7 cellular contexts compared by ENCODE assay signal in the genomic region with DNA sequence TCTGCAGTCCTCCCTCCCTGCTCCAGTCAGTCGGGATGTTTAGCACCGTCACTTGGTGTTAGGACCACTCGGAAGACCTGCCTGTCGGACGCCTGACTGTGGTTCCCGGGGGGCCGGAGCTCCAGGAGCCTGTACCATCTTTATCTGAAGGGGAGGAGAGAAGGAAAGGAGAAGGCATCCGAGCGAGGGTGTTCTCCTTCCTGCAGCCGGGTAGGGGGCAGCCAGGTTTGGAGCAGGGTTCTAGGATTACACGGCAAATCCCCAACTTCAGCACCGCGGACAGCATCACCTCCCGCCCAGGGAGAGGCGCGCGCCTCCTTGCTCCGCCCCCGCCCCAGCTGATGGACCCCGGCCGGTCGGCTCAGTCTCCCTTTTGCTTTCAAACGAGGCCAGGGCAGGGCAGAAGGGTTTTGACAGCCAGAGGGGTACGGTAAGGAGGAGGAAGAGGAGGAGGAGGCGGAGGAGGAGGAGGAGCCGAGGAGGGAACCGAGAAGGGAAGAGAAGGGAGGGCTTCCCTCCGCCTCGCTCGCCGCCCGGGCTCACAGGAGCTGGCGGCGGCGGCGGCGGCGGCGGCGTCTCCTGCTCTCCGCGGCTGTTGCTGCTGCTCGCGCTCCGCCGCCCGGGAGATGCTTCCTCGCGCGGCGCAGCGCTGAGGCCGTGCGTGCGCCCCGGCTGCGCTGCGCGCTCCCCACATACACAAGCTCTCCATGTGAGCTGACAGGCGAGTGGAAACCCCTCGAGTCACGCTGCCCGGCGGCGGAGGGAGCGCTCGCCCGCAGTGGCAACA. TPM values are rescaled to one million over a fixed set of nuclear protein-coding genes. Genes with fewer than 3 reads are reported as not detected.
DNase-seq lines count a peak whose midpoint lies in the region; ATAC-seq and TF ChIP-seq lines count a peak whose summit lies in the region.

No MANE protein-coding gene starts in this region.

- 1% methylated on average over 12 to 68 of the region's 68 CpGs for WGBS in endodermal cell (ENCODE audit: insufficient coverage in 1 of 2, insufficient read length in 1 of 2), 2 experiments

- peaks cover 45% of the 10 kb centered on the region for H3K27me3 Mint-ChIP-seq in endodermal cell (ENCODE audit: insufficient read depth)
- H3K27me3 Mint-ChIP-seq in stimulated activated naive B cell treated with anti-CD40 and anti-IgM and Interleukin-4, amounts not matched to agents 10 μg/mL and 1 μg/mL and 100 μg/mL, for 72 hours = peaks cover 34 to 36% of the 10 kb centered on the region in 2 donors

- peak overlapping the region; percentile 91 for H3K4me3 ChIP-seq in endodermal cell (ENCODE audit: low read length)
- peak overlapping the region; percentile 43 for H3K4me3 ChIP-seq in lower lobe of right lung

- H3K36me3 Mint-ChIP-seq in endodermal cell (ENCODE audit: low read depth) = no peaks in the 10 kb centered on the region
- no peaks in the 10 kb centered on the region for H3K36me3 Mint-ChIP-seq in stimulated activated naive B cell treated with anti-CD40 and anti-IgM and Interleukin-4, amounts not matched to agents 10 μg/mL and 1 μg/mL and 100 μg/mL, for 72 hours

- in situ Hi-C loops in GM13976 (cut with MboI; ENCODE audit: low sequenced_read_pairs, unreplicated experiment) = no loop called here

- TF ChIP-seq CTCF in GM13976 (IDR thresholded peaks at IDR 0.05; ENCODE audit: borderline replicate concordance, control extremely low read depth, extremely low read depth, insufficient read depth, missing control alignments) (no peak), endodermal cell (conservative IDR thresholded peaks at IDR 0.05) (peak; percentile 53), lower lobe of right lung (IDR thresholded peaks at IDR 0.05) (no peak)

- intact Hi-C loops in lower lobe of right lung (cut with DNase I) = no loop called here

- DNase-seq in GM13976 (ENCODE audit: low spot score) (peak; percentile 57), Kasumi-1 (lab: John Stamatoyannopoulos, UW) (peak; percentile 75 to 78), T1000 (lab: John Stamatoyannopoulos, UW) (peak; percentile 70), endodermal cell (peak; percentile 98), lower lobe of right lung (peak; percentile 52)
- peak; percentile 2 for DNase-seq in stimulated activated naive B cell treated with anti-CD40 and anti-IgM and Interleukin-4, amounts not matched to agents 10 μg/mL and 1 μg/mL and 100 μg/mL, for 72 hours

- H3K27me3 ChIP-seq in endodermal cell (ENCODE audit: control insufficient read depth, insufficient read depth, low read length, poor library complexity, severe bottlenecking) (peaks cover 45% of the 10 kb centered on the region), lower lobe of right lung (ENCODE audit: low read depth) (peaks cover 36% of the 10 kb centered on the region)

- H3K9ac ChIP-seq in endodermal cell (ENCODE audit: extremely low read depth, low read length, poor library complexity, severe bottlenecking) = no peak overlapping the region

- H3K9me3 ChIP-seq in endodermal cell (ENCODE audit: control insufficient read depth, low read length) (no peaks in the 10 kb centered on the region), lower lobe of right lung (no peaks in the 10 kb centered on the region)

- no peaks in the 10 kb centered on the region for H3K9me3 Mint-ChIP-seq in endodermal cell
- H3K9me3 Mint-ChIP-seq in stimulated activated naive B cell treated with anti-CD40 and anti-IgM and Interleukin-4, amounts not matched to agents 10 μg/mL and 1 μg/mL and 100 μg/mL, for 72 hours = no peaks in the 10 kb centered on the region

- H3K36me3 ChIP-seq in endodermal cell (ENCODE audit: control insufficient read depth, insufficient read depth, low read length) (no peaks in the 10 kb centered on the region), lower lobe of right lung (no peaks in the 10 kb centered on the region)

- H3K27ac ChIP-seq in endodermal cell (ENCODE audit: low read depth, low read length) (no peak overlapping the region), lower lobe of right lung (no peak overlapping the region)

- H3K27ac Mint-ChIP-seq in endodermal cell = no peak overlapping the region
- no peak overlapping the region for H3K27ac Mint-ChIP-seq in stimulated activated naive B cell treated with anti-CD40 and anti-IgM and Interleukin-4, amounts not matched to agents 10 μg/mL and 1 μg/mL and 100 μg/mL, for 72 hours

- ATAC-seq in lower lobe of right lung (peak; percentile 81 to 84), GM18519 (IDR thresholded peaks at IDR 0.05; ENCODE audit: low FRiP score, unreplicated experiment) (no peak)
- peak; percentile 66 to 70 for ATAC-seq in stimulated activated naive B cell treated with anti-CD40 and anti-IgM and Interleukin-4, amounts not matched to agents 10 μg/mL and 1 μg/mL and 100 μg/mL, for 72 hours (replicated peaks)

- H3K4me1 ChIP-seq in endodermal cell (ENCODE audit: control insufficient read depth, insufficient read depth, low read length) = no peaks in the 10 kb centered on the region
- peaks cover 12% of the 10 kb centered on the region for H3K4me1 ChIP-seq in lower lobe of right lung

- peaks cover 7% of the 10 kb centered on the region for H3K4me1 Mint-ChIP-seq in endodermal cell
- peaks cover 13 to 20% of the 10 kb centered on the region in 2 donors for H3K4me1 Mint-ChIP-seq in stimulated activated naive B cell treated with anti-CD40 and anti-IgM and Interleukin-4, amounts not matched to agents 10 μg/mL and 1 μg/mL and 100 μg/mL, for 72 hours

- peak overlapping the region; percentile 76 for H3K4me3 Mint-ChIP-seq in endodermal cell
- peak overlapping the region; percentile 83 to 88 for H3K4me3 Mint-ChIP-seq in stimulated activated naive B cell treated with anti-CD40 and anti-IgM and Interleukin-4, amounts not matched to agents 10 μg/mL and 1 μg/mL and 100 μg/mL, for 72 hours

RNA-seq across cellular contexts. Expression of a gene that starts 0.7 kb away (rescaled TPM):
- 100 to 1,000 TPM; 171 to 228 TPM for total RNA-seq in endodermal cell
- 113 TPM for polyA plus RNA-seq in endodermal cell (2013, experiment 1 of 2)
- polyA plus RNA-seq in endodermal cell (2013, experiment 2 of 2) = 128 TPM
- 0.59 TPM for total RNA-seq in lower lobe of right lung

Comparison
In these comparisons a context has a peak if more than half of its experiments do, and no peak if none do; other contexts are left out.
1. DNase-seq: peak in every context shown above with its lines; median percentile 98 in endodermal cell; 76 in Kasumi-1; 70 in T1000; 57 in GM13976; 52 in lower lobe of right lung; 2 in stimulated activated naive B cell treated with anti-CD40 and anti-IgM and Interleukin-4, amounts not matched to agents 10 μg/mL and 1 μg/mL and 100 μg/mL, for 72 hours.
2. RNA of a gene that starts 0.7 kb away (total RNA-seq): 171 to 228 TPM in endodermal cell; 0.59 TPM in lower lobe of right lung (single experiment); every median in the first group is over 100 times any median in the second.